Comparison of ENCODE assay signal across 1 cellular context in genomic region chr1:208201241-208201640, GRCh38.
TF ChIP-seq lines count a peak whose summit lies in the region.

No MANE protein-coding gene starts in this region.

TF ChIP-seq in GM23338, 12 proteins besides CTCF, POLR2A, EP300 and RAD21 (continued from another document):
- no peak for TF ChIP-seq REST (IDR thresholded peaks at IDR 0.05; ENCODE audit: unreplicated experiment)
- no peak for TF ChIP-seq POLR2AphosphoS5 (IDR thresholded peaks at IDR 0.05; ENCODE audit: low read depth)
- no peak for TF ChIP-seq ZNF114 (CRISPR knock-in tag; IDR thresholded peaks at IDR 0.05)
TF ChIP-seq in GM23338: peak in this region for 0.
